In the genomic region with DNA sequence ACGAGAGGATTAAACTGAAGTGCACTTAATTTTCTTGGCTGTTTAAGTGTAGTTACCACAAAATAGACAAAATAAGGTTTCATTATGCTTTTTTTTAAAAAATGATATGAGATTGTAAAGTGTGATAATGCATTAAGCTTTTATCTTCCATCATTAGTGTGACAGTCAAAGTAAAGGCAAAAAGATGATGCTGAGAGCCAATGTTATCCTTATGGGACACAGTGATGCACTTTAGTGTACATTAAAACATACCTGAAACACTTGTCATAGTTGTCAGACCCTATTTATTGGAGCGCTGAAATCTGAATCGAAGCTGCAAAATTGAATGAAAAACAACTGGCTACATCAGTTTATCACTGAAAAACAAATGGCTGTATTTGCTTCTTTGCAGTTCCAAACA, we compare ENCODE assay signal across 23 cellular contexts.
"Had no signal": no experiment of that assay in that cellular context is flagged by ENCODE, and none has a peak within 500 bp of the region (broad histone marks: within the 10 kb centered on the region; RNA-seq: fewer than 3 reads in every experiment).

No MANE protein-coding gene starts in this region.

- H3K9me3 ChIP-seq: lower lobe of right lung, neutrophil, right lobe of liver, thyroid gland, vagina had no signal

- H3K4me1 Mint-ChIP-seq: immature natural killer cell; naive thymus-derived CD8-positive, alpha-beta T cell; stimulated activated naive CD8-positive, alpha-beta T cell treated with anti-CD3 and anti-CD28 coated beads, Interleukin-15, amount 100 ng/mL, for 72 hours had no signal

- DNase-seq: dorsolateral prefrontal cortex; effector CD4-positive, alpha-beta T cell; hypothalamus; immature natural killer cell; islet precursor cell; kidney glomerular epithelial cell; left ventricle myocardium superior; lower lobe of right lung; naive thymus-derived CD8-positive, alpha-beta T cell; nephron progenitor cell; right lobe of liver; small intestine; stimulated activated CD4-positive, alpha-beta T cell treated with anti-CD3 and anti-CD28 coated beads, Interleukin-15, amount 100 ng/mL, for 24 hours; stimulated activated CD4-positive, alpha-beta T cell treated with anti-CD3 and anti-CD28 coated beads, Interleukin-2, amount 100 ng/mL, for 48 hours; stimulated activated naive CD4-positive, alpha-beta T cell; stimulated activated naive CD8-positive, alpha-beta T cell treated with anti-CD3 and anti-CD28 coated beads, Interleukin-15, amount 100 ng/mL, for 72 hours; thyroid gland; trophoblast cell had no signal

- H3K27me3 ChIP-seq: neutrophil, right lobe of liver, thyroid gland, vagina had no signal

- H3K36me3 Mint-ChIP-seq: immature natural killer cell; naive thymus-derived CD8-positive, alpha-beta T cell had no signal

- H3K4me1 ChIP-seq: lower lobe of right lung, parathyroid adenoma, right lobe of liver, thyroid gland, vagina had no signal

- H3K9me3 Mint-ChIP-seq: nephron progenitor cell; stimulated activated naive CD8-positive, alpha-beta T cell treated with anti-CD3 and anti-CD28 coated beads, Interleukin-15, amount 100 ng/mL, for 72 hours had no signal

- H2AFZ ChIP-seq: parathyroid adenoma had no signal

- FAIRE-seq: frontal cortex, small intestine had no signal

- ATAC-seq: left ventricle myocardium superior; lower lobe of right lung; naive thymus-derived CD8-positive, alpha-beta T cell; right lobe of liver; stimulated activated naive CD8-positive, alpha-beta T cell treated with anti-CD3 and anti-CD28 coated beads, Interleukin-15, amount 100 ng/mL, for 72 hours had no signal

- H3K79me2 ChIP-seq: parathyroid adenoma had no signal

- H3K4me3 Mint-ChIP-seq: immature natural killer cell; naive thymus-derived CD8-positive, alpha-beta T cell; nephron progenitor cell; stimulated activated naive CD8-positive, alpha-beta T cell treated with anti-CD3 and anti-CD28 coated beads, Interleukin-15, amount 100 ng/mL, for 72 hours had no signal

- H3K27ac Mint-ChIP-seq: immature natural killer cell; naive thymus-derived CD8-positive, alpha-beta T cell; nephron progenitor cell; progenitor cell of endocrine pancreas; stimulated activated naive CD8-positive, alpha-beta T cell treated with anti-CD3 and anti-CD28 coated beads, Interleukin-15, amount 100 ng/mL, for 72 hours had no signal

- H3K36me3 ChIP-seq: lower lobe of right lung, neutrophil, right lobe of liver, thyroid gland, vagina had no signal

- H3K27ac ChIP-seq: dorsolateral prefrontal cortex, lower lobe of right lung, neutrophil, parathyroid adenoma, right lobe of liver, thyroid gland, vagina had no signal

- H3K4me3 ChIP-seq: dorsolateral prefrontal cortex, lower lobe of right lung, right lobe of liver, thyroid gland, vagina had no signal

- H3K9ac ChIP-seq: parathyroid adenoma had no signal
